In the genomic region with DNA sequence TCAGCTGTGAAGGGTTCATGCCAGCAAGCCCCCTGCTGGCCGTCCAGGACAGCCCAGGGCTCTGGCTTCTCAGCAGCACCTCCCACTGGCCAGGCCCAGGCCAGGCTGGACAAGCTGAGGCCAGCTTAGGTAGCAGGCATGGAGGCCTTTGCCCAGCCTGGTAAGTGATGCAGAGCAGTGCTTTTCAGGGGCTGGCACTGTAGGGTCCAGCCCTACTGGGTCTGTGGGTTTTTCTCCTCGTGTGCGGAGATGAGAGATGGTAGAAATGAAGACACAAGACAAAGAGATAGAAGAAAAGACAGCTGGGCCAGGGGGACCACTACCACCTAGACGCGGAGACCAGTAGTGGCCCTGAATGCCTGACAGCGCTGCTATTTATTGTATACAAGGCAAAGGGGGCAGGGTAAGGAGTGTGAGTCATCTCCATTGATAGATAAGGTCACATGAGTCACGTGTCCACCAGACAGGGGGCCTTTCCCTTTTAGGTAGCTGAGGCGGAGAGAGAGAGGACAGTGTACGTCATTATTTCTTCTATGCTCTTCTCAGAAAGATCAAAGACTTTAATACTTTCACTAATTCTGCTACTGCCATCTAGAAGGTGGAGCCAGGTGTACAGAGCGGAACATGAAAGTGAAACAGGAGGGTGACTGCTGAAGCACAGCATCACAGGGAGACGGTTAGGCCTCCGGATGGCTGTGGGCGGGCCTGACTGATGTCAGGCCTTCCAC, we compare ENCODE assay signal across 8 cellular contexts. TPM values are rescaled to one million over a fixed set of nuclear protein-coding genes. Genes with fewer than 3 reads are reported as not detected.
DNase-seq lines count a peak whose midpoint lies in the region; ATAC-seq, FAIRE-seq and TF ChIP-seq lines count a peak whose summit lies in the region.
"Not testable (repeated sequence)": the region's sequence is repeated elsewhere in the genome, so short reads cannot be mapped to it uniquely, and the experiment has no call there.

No MANE protein-coding gene starts in this region.

- not testable (repeated sequence) for H3K4me3 ChIP-seq in bronchial epithelial cell (ENCODE audit: low read depth, low read length)

- DNase-seq in AG09319 (ENCODE audit: extremely low read depth, low read depth): not testable (repeated sequence)
- DNase-seq in NOMO-1 (lab: John Stamatoyannopoulos, UW; ENCODE audit: unreplicated experiment in 2 of 2) (peak; percentile 13 to 32), bronchial epithelial cell (ENCODE audit: low read depth) (peak; percentile 41), left colon (peak; percentile 34 to 47)
- DNase-seq in activated CD4-positive, alpha-beta T cell treated with anti-CD3 and anti-CD28 coated beads, Interleukin-2, amount 50 U/mL, for 4 hours: peak; percentile 72 to 78
- DNase-seq in stimulated activated CD4-positive, alpha-beta T cell treated with anti-CD3 and anti-CD28 coated beads, Interleukin-15, amount 100 ng/mL, for 24 hours: peak; percentile 85

- intact Hi-C loops in left colon (cut with DNase I, micrococcal nuclease): not testable (repeated sequence)

- peak; percentile 31 for TF ChIP-seq CTCF in AG09319 (IDR thresholded peaks at IDR 0.05; ENCODE audit: low read depth, low read length)
- peak; percentile 38 for TF ChIP-seq CTCF in bronchial epithelial cell (IDR thresholded peaks at IDR 0.05; ENCODE audit: insufficient read depth, low read length, severe bottlenecking)

- not testable (repeated sequence) for H3K27me3 ChIP-seq in bronchial epithelial cell (ENCODE audit: control insufficient read depth, insufficient read depth, low read length)

- not testable (repeated sequence) for FAIRE-seq in bronchial epithelial cell (lab: Jason Lieb, UNC)

- H3K36me3 ChIP-seq in bronchial epithelial cell (ENCODE audit: control insufficient read depth, insufficient read depth, low read length): peaks cover 21% of the 10 kb centered on the region

- ATAC-seq in GM19043 (IDR thresholded peaks at IDR 0.05; ENCODE audit: low read depth, unreplicated experiment) (peak; percentile 74), HG03064 (IDR thresholded peaks at IDR 0.05; ENCODE audit: low read depth, unreplicated experiment) (peak; percentile 75), left colon (peak; percentile 71)

RNA-seq across cellular contexts. Expression of a gene that starts 13.2 kb away (rescaled TPM):
- 5.5 and 7.8 TPM in 2 replicates for total RNA-seq in bronchial epithelial cell
- 10 to 100 TPM; 36.1 to 45.0 TPM for total RNA-seq in left colon

RNA-seq across cellular contexts. Expression of a gene that starts 28.6 kb away (rescaled TPM):
- total RNA-seq in bronchial epithelial cell (0.13 TPM in 1 of 2 replicates, not detected in the other), left colon (1 to 10 TPM; 1.9 to 5.2 TPM)

RNA-seq across cellular contexts. Expression of a gene that starts 37.2 kb away (rescaled TPM):
- total RNA-seq in bronchial epithelial cell (not detected in 2 replicates), left colon (not detected)
